In the genomic region with DNA sequence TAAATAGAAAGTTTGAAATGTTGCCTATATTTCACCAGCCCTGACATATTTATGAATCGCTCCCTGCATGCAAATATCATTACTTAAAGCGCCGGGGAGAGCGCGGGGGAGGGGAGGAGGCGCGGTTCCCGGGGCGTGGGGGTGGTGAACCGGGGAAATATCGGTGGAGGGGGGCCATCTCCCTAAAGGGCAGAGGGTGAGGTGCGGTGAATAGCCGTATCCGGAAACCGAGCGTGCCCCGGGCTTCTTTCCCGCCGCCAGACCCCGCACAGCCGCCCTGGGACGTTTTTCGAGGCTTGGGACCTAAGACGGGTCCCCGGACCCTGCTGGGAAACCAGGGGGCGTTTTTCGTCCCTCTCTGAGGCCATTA, we compare ENCODE assay signal across 9 cellular contexts. TPM values are rescaled to one million over a fixed set of nuclear protein-coding genes. Genes with fewer than 3 reads are reported as not detected.
DNase-seq lines count a peak whose midpoint lies in the region; ATAC-seq and TF ChIP-seq lines count a peak whose summit lies in the region.
"Had no signal": no experiment of that assay in that cellular context is flagged by ENCODE, and none has a peak within 500 bp of the region (broad histone marks: within the 10 kb centered on the region; RNA-seq: fewer than 3 reads in every experiment).

No MANE protein-coding gene starts in this region.

- TF ChIP-seq POLR2A in erythroblast (IDR thresholded peaks at IDR 0.05; ENCODE audit: low read length) = no peak

- peak overlapping the region; percentile 71 for H3K4me2 ChIP-seq in trophoblast cell (ENCODE audit: low read length)

- no peak for DNase-seq in CD8-positive, alpha-beta memory T cell
- no peak for DNase-seq in Panc1 (ENCODE audit: low read depth, low spot score)
- no peak for DNase-seq in fibroblast of mammary gland (ENCODE audit: low read depth)
- DNase-seq in trophoblast cell = no peak
- DNase-seq in erythroblast (lab: John Stamatoyannopoulos, UW) = no peak
- DNase-seq in OCI-M2 (lab: John Stamatoyannopoulos, UW; ENCODE audit: unreplicated experiment) = no peak
- DNase-seq: OCI-M1 had no signal

- no peak overlapping the region for H2BK12ac ChIP-seq in trophoblast cell (ENCODE audit: low read length)

- no peak overlapping the region for H3K4ac ChIP-seq in trophoblast cell (ENCODE audit: low read depth, low read length)

- H3K9me3 Mint-ChIP-seq in CD8-positive, alpha-beta memory T cell = peaks cover 0 to 5% (median 2%) of the 10 kb centered on the region in 5 donors

- WGBS in trophoblast cell (ENCODE audit: extremely low coverage, insufficient coverage, insufficient read length) = no CpG with 5 or more reads among the region's 27 CpGs

- POLR2A ChIA-PET in CD8-positive, alpha-beta memory T cell (lab: Charles Lee) = no interaction called here
- POLR2A ChIA-PET in Panc1 (lab: Charles Lee) = interaction anchor here (0.7 kb wide), 1 partner anchor 1809 kb away, joined by 3 read pairs; no protein-coding TSS in a partner anchor

- H3K4me3 ChIP-seq in CD8-positive, alpha-beta memory T cell (ENCODE audit: low read length) = no peak overlapping the region
- H3K4me3 ChIP-seq in Panc1 (ENCODE audit: low read depth in 2 of 2, low read length in 2 of 2) (peak overlapping the region; percentile 60 to 63), fibroblast of mammary gland (ENCODE audit: control insufficient read depth, low read depth, low read length) (peak overlapping the region; percentile 72), trophoblast cell (ENCODE audit: low read depth, low read length) (no peak overlapping the region)

- TF ChIP-seq CTCF in Panc1 (IDR thresholded peaks at IDR 0.05) (no peak), fibroblast of mammary gland (conservative IDR thresholded peaks at IDR 0.05; ENCODE audit: control insufficient read depth, insufficient read depth, low read depth, low read length) (no peak)

- peaks cover 21 to 36% (median 26%) of the 10 kb centered on the region in 3 donors for H3K4me1 Mint-ChIP-seq in CD8-positive, alpha-beta memory T cell

- no peaks in the 10 kb centered on the region for H3K36me3 ChIP-seq in CD8-positive, alpha-beta memory T cell (ENCODE audit: insufficient read depth, low read length)
- H3K36me3 ChIP-seq in Panc1 (ENCODE audit: control insufficient read depth, insufficient read depth, low read length) (peaks cover under 1% of the 10 kb centered on the region; the same call in 1 of the 2 replicates), trophoblast cell (ENCODE audit: control insufficient read depth in 1 of 2, insufficient read depth in 2 of 2, low read length in 2 of 2) (no peaks in the 10 kb centered on the region)

- H2AK5ac ChIP-seq in trophoblast cell (ENCODE audit: low read length) = no peak overlapping the region

- no peaks in the 10 kb centered on the region for H3K79me2 ChIP-seq in trophoblast cell (ENCODE audit: control insufficient read depth, insufficient read depth, low read length, poor library complexity)

- H3K27ac ChIP-seq in CD8-positive, alpha-beta memory T cell (ENCODE audit: low read depth, low read length) = no peak overlapping the region
- H3K27ac ChIP-seq in Panc1 (ENCODE audit: low read length) = peak overlapping the region; percentile 36; the same call in 1 of the 2 replicates
- no peak overlapping the region for H3K27ac ChIP-seq in trophoblast cell (ENCODE audit: low read depth, low read length)

- H4K12ac ChIP-seq in trophoblast cell (ENCODE audit: low read depth, low read length) = no peak overlapping the region

- H3K23ac ChIP-seq in trophoblast cell (ENCODE audit: low read length) = no peak overlapping the region

- H4K91ac ChIP-seq in trophoblast cell (ENCODE audit: low read depth, low read length) = no peak overlapping the region

- peaks cover 31% of the 10 kb centered on the region for H3K27me3 ChIP-seq in CD8-positive, alpha-beta memory T cell (ENCODE audit: insufficient read depth, low read length, poor library complexity, severe bottlenecking)
- peaks cover 29% of the 10 kb centered on the region for H3K27me3 ChIP-seq in Panc1 (ENCODE audit: control insufficient read depth, insufficient read depth, low read length)
- peaks cover 42% of the 10 kb centered on the region for H3K27me3 ChIP-seq in trophoblast cell (ENCODE audit: insufficient read depth, low read length)

- intact Hi-C loops in Panc1 (cut with micrococcal nuclease; ENCODE audit: unreplicated experiment) = loop anchor here (10.0 kb wide), 3 partner anchors 506 to 1136 kb away; no protein-coding TSS in a partner anchor

- H2BK120ac ChIP-seq in trophoblast cell (ENCODE audit: insufficient read depth, low read length, poor library complexity) = no peak overlapping the region

- H2BK5ac ChIP-seq in trophoblast cell (ENCODE audit: low read depth, low read length, poor library complexity) = no peak overlapping the region

- no peak overlapping the region for H3K27ac Mint-ChIP-seq in CD8-positive, alpha-beta memory T cell

- no peak overlapping the region for H4K8ac ChIP-seq in trophoblast cell (ENCODE audit: low read depth, low read length)

- BruUV-seq in Panc1 (replicated peaks; lab: Mats Ljungman, UMichigan) = no TSS peak

- no peak overlapping the region for H3K14ac ChIP-seq in trophoblast cell (ENCODE audit: low read length)

- H3K9ac ChIP-seq in trophoblast cell (ENCODE audit: low read length) = no peak overlapping the region

- no peaks in the 10 kb centered on the region for H3K9me3 ChIP-seq in CD8-positive, alpha-beta memory T cell (ENCODE audit: low read length)
- H3K9me3 ChIP-seq in Panc1 (ENCODE audit: control insufficient read depth, insufficient read depth, low read depth, low read length) (no peaks in the 10 kb centered on the region), trophoblast cell (ENCODE audit: insufficient read depth, low read depth, low read length) (peaks cover 2% of the 10 kb centered on the region)

- no peak for ATAC-seq in Panc1
- ATAC-seq in HG03457 (IDR thresholded peaks at IDR 0.05; ENCODE audit: unreplicated experiment) = no peak
- ATAC-seq in GM21717 (IDR thresholded peaks at IDR 0.05; ENCODE audit: unreplicated experiment) = no peak

- no peak overlapping the region for H2AFZ ChIP-seq in trophoblast cell (ENCODE audit: insufficient read depth, low read length, poor library complexity)

- H3K4me3 Mint-ChIP-seq in CD8-positive, alpha-beta memory T cell = peak overlapping the region in 6 of 7 donors; percentile 48 to 77 (median 64)

- peaks cover 12% of the 10 kb centered on the region for H3K79me1 ChIP-seq in trophoblast cell (ENCODE audit: low read length)

- no peak overlapping the region for H3K18ac ChIP-seq in trophoblast cell (ENCODE audit: low read length)

- CTCF ChIA-PET in CD8-positive, alpha-beta memory T cell (lab: Charles Lee) = no interaction called here
- CTCF ChIA-PET in Panc1 (lab: Charles Lee) = no interaction called here

- peaks cover 0 to 5% (median 3%) of the 10 kb centered on the region in 3 donors for H3K36me3 Mint-ChIP-seq in CD8-positive, alpha-beta memory T cell

- peaks cover 5% of the 10 kb centered on the region for H3K4me1 ChIP-seq in CD8-positive, alpha-beta memory T cell (ENCODE audit: insufficient read depth, low read length)
- peaks cover 22% of the 10 kb centered on the region for H3K4me1 ChIP-seq in Panc1 (ENCODE audit: control insufficient read depth, insufficient read depth, low read length)
- H3K4me1 ChIP-seq in trophoblast cell (ENCODE audit: control insufficient read depth in 1 of 2, insufficient read depth in 2 of 2, low read length in 2 of 2) = peaks cover 6 to 34% of the 10 kb centered on the region in 2 experiments

- in situ Hi-C loops in Panc1 (cut with HindIII; ENCODE audit: low pct_unique_long_range_greater_than_20kb, low sequenced_read_pairs) = no loop called here

- peaks cover 54 to 74% of the 10 kb centered on the region in 2 donors for H3K27me3 Mint-ChIP-seq in CD8-positive, alpha-beta memory T cell

RNA-seq across cellular contexts. Expression of gene ZNF503, which starts 6.9 kb away (rescaled TPM):
- under 1 TPM; 0.07 to 0.13 TPM for total RNA-seq in CD8-positive, alpha-beta memory T cell
- not detected for polyA plus RNA-seq in CD8-positive, alpha-beta memory T cell
- total RNA-seq in Panc1 (2021; ENCODE audit: unreplicated experiment) = 10.4 TPM
- 9.0 TPM for polyA plus RNA-seq in Panc1 (2012; ENCODE audit: insufficient read length)
- polyA plus RNA-seq in trophoblast cell (2013) = 19.1 and 20.1 TPM in 2 replicates

RNA-seq across cellular contexts. Expression of gene LRMDA, which starts 22.9 kb away (rescaled TPM):
- not detected for total RNA-seq in CD8-positive, alpha-beta memory T cell
- not detected for polyA plus RNA-seq in CD8-positive, alpha-beta memory T cell
- 1.2 TPM for total RNA-seq in Panc1 (2021; ENCODE audit: unreplicated experiment)
- polyA plus RNA-seq in Panc1 (2012; ENCODE audit: insufficient read length) = 1.4 TPM
- 3.3 and 3.7 TPM in 2 replicates for polyA plus RNA-seq in trophoblast cell (2013)

Comparison
In these comparisons a context has a peak if more than half of its experiments do, and no peak if none do; other contexts are left out.
1. H3K4me3 ChIP-seq: peak in Panc1 (2 of 2) and fibroblast of mammary gland (single experiment); none in CD8-positive, alpha-beta memory T cell (single experiment) and trophoblast cell (single experiment).
2. RNA of gene ZNF503, which starts 6.9 kb away (total RNA-seq): 10.4 TPM in Panc1 (single experiment); 0.07 to 0.13 TPM in CD8-positive, alpha-beta memory T cell; every median in the first group is over 10 times any median in the second.